29 cellular contexts compared by ENCODE assay signal in genomic region chr22:29668681-29669080, GRCh38. TPM values are rescaled to one million over a fixed set of nuclear protein-coding genes. Genes with fewer than 3 reads are reported as not detected.
"Had no signal": no experiment of that assay in that cellular context is flagged by ENCODE, and none has a peak within 500 bp of the region (broad histone marks: within the 10 kb centered on the region; RNA-seq: fewer than 3 reads in every experiment).

No MANE protein-coding gene starts in this region.

- ATAC-seq: naive thymus-derived CD4-positive, alpha-beta T cell; natural killer cell; psoas muscle; right cardiac atrium; right lobe of liver; stimulated activated naive B cell treated with anti-CD40 and anti-IgM and Interleukin-4, amounts not matched to agents 10 μg/mL and 1 μg/mL and 100 μg/mL, for 72 hours had no signal

- H3K4me1 Mint-ChIP-seq: natural killer cell; nephron; stimulated activated naive B cell treated with anti-CD40 and anti-IgM and Interleukin-4, amounts not matched to agents 10 μg/mL and 1 μg/mL and 100 μg/mL, for 72 hours had no signal

- DNase-seq: naive thymus-derived CD4-positive, alpha-beta T cell; natural killer cell; occipital lobe; ovary; psoas muscle; right cardiac atrium; right lobe of liver; sigmoid colon; small intestine; stimulated activated CD4-positive, alpha-beta T cell treated with anti-CD3 and anti-CD28 coated beads, Interleukin-15, amount 100 ng/mL, for 24 hours; stimulated activated CD4-positive, alpha-beta T cell treated with anti-CD3 and anti-CD28 coated beads, Interleukin-2, amount 100 ng/mL, for 24 hours; stimulated activated CD4-positive, alpha-beta T cell treated with anti-CD3 and anti-CD28 coated beads, Interleukin-2, amount 100 ng/mL, for 48 hours; stimulated activated CD4-positive, alpha-beta T cell treated with anti-CD3 and anti-CD28 coated beads, Interleukin-4, amount 100 ng/mL, for 4 hours; stimulated activated CD8-positive, alpha-beta memory T cell treated with anti-CD3 and anti-CD28 coated beads, Interleukin-4, amount 100 ng/mL, for 48 hours; stimulated activated naive B cell treated with anti-CD40 and anti-IgM and Interleukin-4, amounts not matched to agents 10 μg/mL and 1 μg/mL and 100 μg/mL, for 72 hours; stimulated activated naive CD4-positive, alpha-beta T cell treated with Interleukin-2 at 50 U/mL for 16 hours; stomach; thyroid gland; trophoblast cell; upper lobe of left lung had no signal

- H3K9me3 Mint-ChIP-seq: naive thymus-derived CD4-positive, alpha-beta T cell; natural killer cell; nephron; neural progenitor cell; stimulated activated naive B cell treated with anti-CD40 and anti-IgM and Interleukin-4, amounts not matched to agents 10 μg/mL and 1 μg/mL and 100 μg/mL, for 72 hours; stimulated activated naive CD8-positive, alpha-beta T cell treated with anti-CD3 and anti-CD28 coated beads, Interleukin-15, Interleukin-2, amounts not matched to agents 100 ng/mL and 50 ng/mL, for 24 hours had no signal

- H3K4me3 Mint-ChIP-seq: naive thymus-derived CD4-positive, alpha-beta T cell; natural killer cell; nephron; neural progenitor cell; stimulated activated naive B cell treated with anti-CD40 and anti-IgM and Interleukin-4, amounts not matched to agents 10 μg/mL and 1 μg/mL and 100 μg/mL, for 72 hours; stimulated activated naive CD8-positive, alpha-beta T cell treated with anti-CD3 and anti-CD28 coated beads, Interleukin-15, Interleukin-2, amounts not matched to agents 100 ng/mL and 50 ng/mL, for 24 hours had no signal

- FAIRE-seq: small intestine, urothelium cell line had no signal

- H3K27ac Mint-ChIP-seq: naive thymus-derived CD4-positive, alpha-beta T cell; natural killer cell; nephron; neural progenitor cell; progenitor cell of endocrine pancreas; stimulated activated naive B cell treated with anti-CD40 and anti-IgM and Interleukin-4, amounts not matched to agents 10 μg/mL and 1 μg/mL and 100 μg/mL, for 72 hours; stimulated activated naive CD8-positive, alpha-beta T cell treated with anti-CD3 and anti-CD28 coated beads, Interleukin-15, Interleukin-2, amounts not matched to agents 100 ng/mL and 50 ng/mL, for 24 hours had no signal

RNA-seq across cellular contexts. Expression of gene CABP7, which starts 51.1 kb away (rescaled TPM):
- total RNA-seq: osteoblast, psoas muscle, right cardiac atrium, right lobe of liver, skeletal muscle tissue, stomach, subcutaneous adipose tissue, ureter had no signal
